20 cellular contexts compared by ENCODE assay signal in the genomic region with DNA sequence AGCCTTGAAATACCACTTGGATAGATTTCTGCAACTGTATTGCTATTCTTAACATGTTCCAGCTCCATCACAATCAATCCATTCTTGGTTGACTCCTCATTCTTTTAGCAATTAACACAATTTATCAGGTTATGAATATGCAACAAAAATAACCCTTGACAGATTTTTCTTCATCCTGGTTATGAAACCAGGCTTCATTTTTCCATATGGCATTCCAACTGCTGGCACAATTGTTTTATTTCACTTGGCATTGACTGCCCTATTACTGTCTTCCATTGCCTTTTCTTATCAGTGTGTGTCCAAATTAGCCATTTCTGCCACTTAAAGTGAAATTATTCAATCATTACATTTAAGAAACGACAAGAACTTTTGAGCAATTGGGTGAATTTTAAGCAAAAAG.
"Had no signal": no experiment of that assay in that cellular context is flagged by ENCODE, and none has a peak within 500 bp of the region (broad histone marks: within the 10 kb centered on the region; RNA-seq: fewer than 3 reads in every experiment).

No MANE protein-coding gene starts in this region.

- H3K9me3 ChIP-seq: SK-N-SH had no signal

- ATAC-seq: Panc1, T-cell had no signal

- H3K27ac ChIP-seq: RWPE1 had no signal

- DNase-seq: KBM-7, MV-4-11, NCI-H1048, NCI-H1105, NCI-H1417, NCI-H1436 treated with DMSO at 0.1 percent for 48 hours, NCI-H187, NCI-H2029, NCI-H2081 treated with DMSO at 0.1 percent for 48 hours, NCI-H2171, NCI-H226, NCI-H524, NCI-H526 treated with DMSO at 0.1 percent for 48 hours, NCI-H748 treated with DMSO at 0.1 percent for 48 hours, SHP77, SK-N-SH, SW 1271, T-cell had no signal
